In the genomic region with DNA sequence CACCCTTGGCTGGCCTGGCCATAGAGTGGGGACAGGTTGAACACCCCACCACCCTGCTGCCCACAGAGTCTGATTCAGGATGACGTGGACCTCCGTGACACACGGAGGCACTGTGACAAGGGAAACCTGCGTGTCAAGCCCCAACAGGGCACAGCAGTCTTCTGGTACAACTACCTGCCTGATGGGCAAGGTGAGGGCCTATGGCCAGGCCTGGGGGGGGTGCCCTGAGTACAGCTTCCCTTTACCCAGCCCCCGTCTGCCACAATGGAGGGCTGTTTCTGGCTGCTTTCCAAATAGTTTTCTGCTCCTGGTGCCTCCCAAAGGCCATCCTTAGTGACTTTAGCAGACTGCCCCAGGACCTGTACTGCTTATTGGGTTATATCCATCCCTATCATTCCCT, we compare ENCODE assay signal across 9 cellular contexts. TPM values are rescaled to one million over a fixed set of nuclear protein-coding genes. Genes with fewer than 3 reads are reported as not detected.
DNase-seq lines count a peak whose midpoint lies in the region; ATAC-seq and TF ChIP-seq lines count a peak whose summit lies in the region.
"Had no signal": no experiment of that assay in that cellular context is flagged by ENCODE, and none has a peak within 500 bp of the region (broad histone marks: within the 10 kb centered on the region; RNA-seq: fewer than 3 reads in every experiment).

No MANE protein-coding gene starts in this region.

- H3K27me3 ChIP-seq in right cardiac atrium (ENCODE audit: control insufficient read depth, insufficient read depth) (no peaks in the 10 kb centered on the region), mucosa of stomach (ENCODE audit: control insufficient read depth, insufficient read depth, low read length) (no peaks in the 10 kb centered on the region), vagina (no peaks in the 10 kb centered on the region)

- TF ChIP-seq CTCF in astrocyte of the spinal cord (IDR thresholded peaks at IDR 0.05; ENCODE audit: low read depth, low read length) (no peak), vagina (IDR thresholded peaks at IDR 0.05) (no peak)

- 95% methylated on average over 5 of the region's 5 CpGs for WGBS in right cardiac atrium

- H3K4me1 ChIP-seq in right cardiac atrium (ENCODE audit: control insufficient read depth, insufficient read depth, low read length) (peaks cover 3% of the 10 kb centered on the region), mucosa of stomach (ENCODE audit: control insufficient read depth, insufficient read depth, low read length) (peaks cover 44% of the 10 kb centered on the region), vagina (peaks cover 18% of the 10 kb centered on the region)

- no peak overlapping the region for H3K4me3 ChIP-seq in right cardiac atrium (ENCODE audit: low read length)
- peak overlapping the region; percentile 94 for H3K4me3 ChIP-seq in astrocyte of the spinal cord (ENCODE audit: low read depth, low read length)
- H3K4me3 ChIP-seq in mucosa of stomach (ENCODE audit: low read length): peak overlapping the region; percentile 94
- peak overlapping the region; percentile 57 to 77 for H3K4me3 ChIP-seq in vagina

- in situ Hi-C loops in astrocyte of the spinal cord (cut with HindIII; ENCODE audit: low sequenced_read_pairs): no loop called here

- intact Hi-C loops in right cardiac atrium (cut with DNase I) (no loop called here), left ventricle myocardium superior (cut with micrococcal nuclease) (no loop called here), vagina (cut with DNase I) (loop anchor here (5.0 kb wide), 1 partner anchor 86 kb away; a partner anchor contains a TSS)

- peak overlapping the region; percentile 85 for H3K27ac ChIP-seq in right cardiac atrium (ENCODE audit: low read length)
- H3K27ac ChIP-seq in vagina: peak overlapping the region; percentile 99

- DNase-seq in right cardiac atrium (peak in 2 of 3 donors; percentile 17 to 72), left ventricle myocardium superior (no peak), astrocyte of the spinal cord (ENCODE audit: low read depth, low spot score) (no peak), vagina (ENCODE audit: extremely low spot score in 2 of 2) (no peak), NCI-H146 (lab: John Stamatoyannopoulos, UW) (no peak), NCI-H82 treated with DMSO at 0.1 percent for 48 hours (lab: John Stamatoyannopoulos, UW; ENCODE audit: unreplicated experiment) (no peak)
- DNase-seq: amniotic stem cell had no signal

- ATAC-seq in right cardiac atrium (no peak), left ventricle myocardium superior (no peak), HG02970 (IDR thresholded peaks at IDR 0.05; ENCODE audit: low FRiP score, unreplicated experiment) (no peak)

- H3K9me3 ChIP-seq in right cardiac atrium (ENCODE audit: control insufficient read depth, low read length): no peaks in the 10 kb centered on the region
- H3K9me3 ChIP-seq in mucosa of stomach (ENCODE audit: control insufficient read depth, low read length): no peaks in the 10 kb centered on the region
- H3K9me3 ChIP-seq in vagina: no peaks in the 10 kb centered on the region

- H3K36me3 ChIP-seq in mucosa of stomach (ENCODE audit: control insufficient read depth, insufficient read depth, low read length) (no peaks in the 10 kb centered on the region), vagina (no peaks in the 10 kb centered on the region)

- no peak overlapping the region for H3K9ac ChIP-seq in mucosa of stomach (ENCODE audit: low read length)

- TF ChIP-seq POLR2A in vagina (IDR thresholded peaks at IDR 0.05): no peak

RNA-seq across cellular contexts. Expression of a gene that starts 1.2 kb away (rescaled TPM):
- 100 to 1,000 TPM in 1 of 4 donors, 10 to 100 TPM in 3; 77.3 to 109 (median 90.1) TPM for total RNA-seq in right cardiac atrium
- polyA plus RNA-seq in right cardiac atrium: 65.3 TPM
- total RNA-seq in left ventricle myocardium superior: 86.9 TPM
- 109 TPM for total RNA-seq in vagina

RNA-seq across cellular contexts. Expression of a gene that starts 12.4 kb away (rescaled TPM):
- total RNA-seq in right cardiac atrium (10 to 100 TPM in 2 of 4 donors, 1 to 10 TPM in 2; 7.5 to 10.4 (median 10.0) TPM), left ventricle myocardium superior (10.7 TPM), vagina (35.4 TPM)
- 8.3 TPM for polyA plus RNA-seq in right cardiac atrium

RNA-seq across cellular contexts. Expression of a gene that starts 15.9 kb away (rescaled TPM):
- 100 to 1,000 TPM; 164 to 188 (median 173) TPM for total RNA-seq in right cardiac atrium
- 220 TPM for polyA plus RNA-seq in right cardiac atrium
- total RNA-seq in left ventricle myocardium superior: 168 TPM
- total RNA-seq in vagina: 91.3 TPM

RNA-seq across cellular contexts. Expression of a gene that starts 16.0 kb away (rescaled TPM):
- total RNA-seq in right cardiac atrium (10 to 100 TPM; 39.1 to 42.8 (median 39.5) TPM), left ventricle myocardium superior (27.6 TPM), vagina (43.5 TPM)
- polyA plus RNA-seq in right cardiac atrium: 24.9 TPM

RNA-seq across cellular contexts. Expression of a gene that starts 23.2 kb away (rescaled TPM):
- total RNA-seq in right cardiac atrium (10 to 100 TPM; 50.5 to 62.6 (median 60.5) TPM), left ventricle myocardium superior (59.6 TPM), vagina (185 TPM)
- 34.7 TPM for polyA plus RNA-seq in right cardiac atrium

Comparison
In these comparisons a context has a peak if more than half of its experiments do, and no peak if none do; other contexts are left out.
1. DNase-seq: peak in right cardiac atrium (2 of 3); none in left ventricle myocardium superior (single experiment), astrocyte of the spinal cord (single experiment), vagina (0 of 2), NCI-H146 (single experiment) and NCI-H82 treated with DMSO at 0.1 percent for 48 hours (single experiment).